Comparison of ENCODE assay signal across 8 cellular contexts in genomic region chrX:118459494-118459893, GRCh38. TPM values are rescaled to one million over a fixed set of nuclear protein-coding genes. Genes with fewer than 3 reads are reported as not detected.
DNase-seq lines count a peak whose midpoint lies in the region; ATAC-seq and TF ChIP-seq lines count a peak whose summit lies in the region.

No MANE protein-coding gene starts in this region.

- H3K4me3 ChIP-seq in left ventricle myocardium inferior (no peak overlapping the region), body of pancreas (no peak overlapping the region)

- no peak for TF ChIP-seq POLR2A in body of pancreas (IDR thresholded peaks at IDR 0.05)

- H3K36me3 ChIP-seq in left ventricle myocardium inferior: no peaks in the 10 kb centered on the region
- H3K36me3 ChIP-seq in body of pancreas (replicated peaks in 1 of 2; ENCODE audit: insufficient read depth in 1 of 2, low read depth in 2 of 2): no peaks in the 10 kb centered on the region

- intact Hi-C loops in left ventricle myocardium inferior (cut with micrococcal nuclease) (no loop called here), left ventricle myocardium superior (cut with micrococcal nuclease) (no loop called here), body of pancreas (cut with DNase I) (no loop called here)

- H3K4me1 ChIP-seq in left ventricle myocardium inferior: no peaks in the 10 kb centered on the region
- H3K4me1 ChIP-seq in body of pancreas: no peaks in the 10 kb centered on the region

- H3K27ac ChIP-seq in left ventricle myocardium inferior (replicated peaks): no peak overlapping the region
- H3K27ac ChIP-seq in body of pancreas: no peak overlapping the region

- 0 to 2% methylated on average over 4 of the region's 4 CpGs for WGBS in body of pancreas, 2 donors

- DNase-seq in left ventricle myocardium inferior: no peak
- no peak for DNase-seq in left ventricle myocardium superior
- DNase-seq in NCI-H526 treated with DMSO at 0.1 percent for 48 hours (lab: John Stamatoyannopoulos, UW): peak; percentile 26
- DNase-seq in body of pancreas: peak in 1 of 4 donors; percentile 6
- no peak for DNase-seq in left lobe of liver (ENCODE audit: low spot score)

- TF ChIP-seq CTCF in left ventricle myocardium inferior (IDR thresholded peaks at IDR 0.05; ENCODE audit: borderline replicate concordance): peak; percentile 48
- TF ChIP-seq CTCF in body of pancreas (IDR thresholded peaks at IDR 0.05): peak in 5 of 7 experiments; percentile 23 to 55 (median 42)

- ATAC-seq in left ventricle myocardium superior: no peak
- peak; percentile 75 for ATAC-seq in HG02981 (IDR thresholded peaks at IDR 0.05; ENCODE audit: unreplicated experiment)
- ATAC-seq in body of pancreas: peak; percentile 33
- peak; percentile 91 for ATAC-seq in left lobe of liver
- no peak for ATAC-seq in HG03025 (IDR thresholded peaks at IDR 0.05; ENCODE audit: low FRiP score, unreplicated experiment)
- no peak for ATAC-seq in GM18520 (IDR thresholded peaks at IDR 0.05; ENCODE audit: unreplicated experiment)

- H3K27me3 ChIP-seq in left ventricle myocardium inferior (ENCODE audit: low read depth): no peaks in the 10 kb centered on the region
- H3K27me3 ChIP-seq in body of pancreas: no peaks in the 10 kb centered on the region

- H3K9me3 ChIP-seq in left ventricle myocardium inferior (replicated peaks) (no peaks in the 10 kb centered on the region), body of pancreas (no peaks in the 10 kb centered on the region)

RNA-seq across cellular contexts. Expression of gene DOCK11, which starts 36.1 kb away (rescaled TPM):
- 3.8 TPM for total RNA-seq in left ventricle myocardium inferior
- 3.3 TPM for total RNA-seq in left ventricle myocardium superior
- 10 to 100 TPM in 1 of 2 donors, 1 to 10 TPM in 1; 4.9 to 15.8 TPM for total RNA-seq in body of pancreas
- 2.1 TPM for total RNA-seq in left lobe of liver

Comparison
In these comparisons a context has a peak if more than half of its experiments do, and no peak if none do; other contexts are left out.
1. ATAC-seq: peak in HG02981 (single experiment), body of pancreas (single experiment) and left lobe of liver (single experiment); none in left ventricle myocardium superior (single experiment), HG03025 (single experiment) and GM18520 (single experiment).